In the genomic region with DNA sequence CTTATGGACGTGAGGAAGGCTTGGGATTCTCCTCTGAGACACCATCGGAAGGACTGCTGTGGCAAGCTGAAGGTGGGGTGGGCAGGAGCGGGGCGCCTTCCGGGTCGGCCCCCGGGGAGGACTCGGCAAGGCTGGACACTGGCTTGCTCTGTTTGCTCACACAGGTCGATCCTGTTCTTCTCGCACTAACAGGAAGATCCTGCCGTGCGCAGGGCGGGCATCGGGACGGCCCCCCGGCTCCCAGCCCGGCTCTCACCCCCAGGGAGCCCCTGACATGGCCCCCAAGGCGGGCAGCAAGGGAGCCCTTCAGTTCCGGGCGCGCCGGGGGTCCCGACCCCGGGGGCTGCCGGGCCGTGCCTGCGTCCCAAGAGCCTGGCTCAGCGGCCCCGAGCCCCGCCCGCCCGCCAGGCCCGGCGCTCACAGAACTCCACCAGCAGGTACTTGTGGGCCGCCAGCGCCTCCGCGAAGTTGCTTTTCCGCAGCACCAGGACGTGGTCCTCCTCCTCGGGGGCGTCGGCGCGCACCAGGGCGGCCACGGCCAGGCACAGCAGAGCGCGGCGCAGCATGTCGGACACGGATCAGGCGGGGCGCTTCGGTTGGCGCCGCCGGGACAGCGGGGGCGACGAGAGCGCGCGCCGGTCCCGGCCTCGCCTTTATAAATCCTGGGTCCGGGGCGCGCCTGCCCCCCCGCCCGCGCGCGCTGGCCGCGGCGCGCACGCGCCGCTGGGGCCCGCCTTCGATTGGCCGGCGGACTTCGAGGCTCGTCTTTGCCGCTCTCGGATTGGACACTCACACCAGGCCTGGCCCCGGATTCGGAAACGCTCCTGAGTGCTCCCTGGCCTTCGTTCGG, we compare ENCODE assay signal across 1 cellular context.
TF ChIP-seq lines count a peak whose summit lies in the region.

A gene (minus strand): TSS at position 630 of the 850 bp plus-strand sequence. CDS start 64 bp downstream, at position 566.

TF ChIP-seq in HepG2, 621 proteins besides CTCF, POLR2A, EP300 and RAD21 (continued from another document and continues in another):
- TF ChIP-seq, protein P1, sequence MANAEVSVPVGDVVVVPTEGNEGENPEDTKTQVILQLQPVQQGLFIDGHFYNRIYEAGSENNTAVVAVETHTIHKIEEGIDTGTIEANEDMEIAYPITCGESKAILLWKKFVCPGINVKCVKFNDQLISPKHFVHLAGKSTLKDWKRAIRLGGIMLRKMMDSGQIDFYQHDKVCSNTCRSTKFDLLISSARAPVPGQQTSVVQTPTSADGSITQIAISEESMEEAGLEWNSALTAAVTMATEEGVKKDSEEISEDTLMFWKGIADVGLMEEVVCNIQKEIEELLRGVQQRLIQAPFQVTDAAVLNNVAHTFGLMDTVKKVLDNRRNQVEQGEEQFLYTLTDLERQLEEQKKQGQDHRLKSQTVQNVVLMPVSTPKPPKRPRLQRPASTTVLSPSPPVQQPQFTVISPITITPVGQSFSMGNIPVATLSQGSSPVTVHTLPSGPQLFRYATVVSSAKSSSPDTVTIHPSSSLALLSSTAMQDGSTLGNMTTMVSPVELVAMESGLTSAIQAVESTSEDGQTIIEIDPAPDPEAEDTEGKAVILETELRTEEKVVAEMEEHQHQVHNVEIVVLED (CRISPR knock-in tag; IDR thresholded peaks at IDR 0.05; ENCODE audit: borderline replicate concordance), result no peak
- peak; percentile 23; the same call in 1 of the 2 replicates for TF ChIP-seq ZNF230 (CRISPR knock-in tag; IDR thresholded peaks at IDR 0.05)
- TF ChIP-seq ZNF589 (CRISPR knock-in tag; conservative IDR thresholded peaks at IDR 0.05), result no peak
- TF ChIP-seq ZMYM4 (CRISPR knock-in tag; IDR thresholded peaks at IDR 0.05), result peak; percentile 12; the same call in 1 of the 2 replicates
- TF ChIP-seq BHLHE40 (IDR thresholded peaks at IDR 0.05; ENCODE audit: low read length), result no peak; the same call in 1 of the 2 replicates
- TF ChIP-seq, protein P2, sequence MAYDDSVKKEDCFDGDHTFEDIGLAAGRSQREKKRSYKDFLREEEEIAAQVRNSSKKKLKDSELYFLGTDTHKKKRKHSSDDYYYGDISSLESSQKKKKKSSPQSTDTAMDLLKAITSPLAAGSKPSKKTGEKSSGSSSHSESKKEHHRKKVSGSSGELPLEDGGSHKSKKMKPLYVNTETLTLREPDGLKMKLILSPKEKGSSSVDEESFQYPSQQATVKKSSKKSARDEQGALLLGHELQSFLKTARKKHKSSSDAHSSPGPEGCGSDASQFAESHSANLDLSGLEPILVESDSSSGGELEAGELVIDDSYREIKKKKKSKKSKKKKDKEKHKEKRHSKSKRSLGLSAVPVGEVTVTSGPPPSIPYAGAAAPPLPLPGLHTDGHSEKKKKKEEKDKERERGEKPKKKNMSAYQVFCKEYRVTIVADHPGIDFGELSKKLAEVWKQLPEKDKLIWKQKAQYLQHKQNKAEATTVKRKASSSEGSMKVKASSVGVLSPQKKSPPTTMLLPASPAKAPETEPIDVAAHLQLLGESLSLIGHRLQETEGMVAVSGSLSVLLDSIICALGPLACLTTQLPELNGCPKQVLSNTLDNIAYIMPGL (CRISPR knock-in tag; IDR thresholded peaks at IDR 0.05; ENCODE audit: borderline replicate concordance in 1 of 2, low read depth in 1 of 2), result peak in 1 of 2 experiments; percentile 42; a peak in 2 of 4 replicates
- peak; percentile 81 for TF ChIP-seq ZNF547 (CRISPR knock-in tag; IDR thresholded peaks at IDR 0.05)
- peak; percentile 37; the same call in 1 of the 2 replicates for TF ChIP-seq ZNF329 (CRISPR knock-in tag; IDR thresholded peaks at IDR 0.05; ENCODE audit: low read depth)
- peak; percentile 80 for TF ChIP-seq PHF8 (CRISPR knock-in tag; IDR thresholded peaks at IDR 0.05)
- TF ChIP-seq KAT7 (CRISPR knock-in tag; IDR thresholded peaks at IDR 0.05; ENCODE audit: borderline replicate concordance), result peak; percentile 44; the same call in 1 of the 2 replicates
- TF ChIP-seq, protein P3, sequence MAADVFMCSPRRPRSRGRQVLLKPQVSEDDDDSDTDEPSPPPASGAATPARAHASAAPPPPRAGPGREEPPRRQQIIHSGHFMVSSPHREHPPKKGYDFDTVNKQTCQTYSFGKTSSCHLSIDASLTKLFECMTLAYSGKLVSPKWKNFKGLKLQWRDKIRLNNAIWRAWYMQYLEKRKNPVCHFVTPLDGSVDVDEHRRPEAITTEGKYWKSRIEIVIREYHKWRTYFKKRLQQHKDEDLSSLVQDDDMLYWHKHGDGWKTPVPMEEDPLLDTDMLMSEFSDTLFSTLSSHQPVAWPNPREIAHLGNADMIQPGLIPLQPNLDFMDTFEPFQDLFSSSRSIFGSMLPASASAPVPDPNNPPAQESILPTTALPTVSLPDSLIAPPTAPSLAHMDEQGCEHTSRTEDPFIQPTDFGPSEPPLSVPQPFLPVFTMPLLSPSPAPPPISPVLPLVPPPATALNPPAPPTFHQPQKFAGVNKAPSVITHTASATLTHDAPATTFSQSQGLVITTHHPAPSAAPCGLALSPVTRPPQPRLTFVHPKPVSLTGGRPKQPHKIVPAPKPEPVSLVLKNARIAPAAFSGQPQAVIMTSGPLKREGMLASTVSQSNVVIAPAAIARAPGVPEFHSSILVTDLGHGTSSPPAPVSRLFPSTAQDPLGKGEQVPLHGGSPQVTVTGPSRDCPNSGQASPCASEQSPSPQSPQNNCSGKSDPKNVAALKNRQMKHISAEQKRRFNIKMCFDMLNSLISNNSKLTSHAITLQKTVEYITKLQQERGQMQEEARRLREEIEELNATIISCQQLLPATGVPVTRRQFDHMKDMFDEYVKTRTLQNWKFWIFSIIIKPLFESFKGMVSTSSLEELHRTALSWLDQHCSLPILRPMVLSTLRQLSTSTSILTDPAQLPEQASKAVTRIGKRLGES (CRISPR knock-in tag; IDR thresholded peaks at IDR 0.05; ENCODE audit: borderline replicate concordance), result peak; percentile 74; the same call in 1 of the 2 replicates
- peak; percentile 66; the same call in 1 of the 2 replicates for TF ChIP-seq DNMT1 (CRISPR knock-in tag; IDR thresholded peaks at IDR 0.05)
- TF ChIP-seq, protein P4, sequence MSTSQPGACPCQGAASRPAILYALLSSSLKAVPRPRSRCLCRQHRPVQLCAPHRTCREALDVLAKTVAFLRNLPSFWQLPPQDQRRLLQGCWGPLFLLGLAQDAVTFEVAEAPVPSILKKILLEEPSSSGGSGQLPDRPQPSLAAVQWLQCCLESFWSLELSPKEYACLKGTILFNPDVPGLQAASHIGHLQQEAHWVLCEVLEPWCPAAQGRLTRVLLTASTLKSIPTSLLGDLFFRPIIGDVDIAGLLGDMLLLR (CRISPR knock-in tag; IDR thresholded peaks at IDR 0.05), result 0 out of 2 replicates have a peak, but pooled peaks have one; percentile 56
- TF ChIP-seq NFIB (CRISPR knock-in tag; IDR thresholded peaks at IDR 0.05; ENCODE audit: borderline replicate concordance), result no peak
- TF ChIP-seq FOSL1 (CRISPR knock-in tag; IDR thresholded peaks at IDR 0.05; ENCODE audit: borderline replicate concordance), result no peak
- TF ChIP-seq GATA4 (IDR thresholded peaks at IDR 0.05; ENCODE audit: borderline replicate concordance, low read depth), result peak; percentile 71; the same call in 1 of the 2 replicates
- TF ChIP-seq IRX3 (CRISPR knock-in tag; IDR thresholded peaks at IDR 0.05; ENCODE audit: borderline replicate concordance, low read depth), result 0 out of 2 replicates have a peak, but pooled peaks have one; percentile 85
- TF ChIP-seq, protein P5, sequence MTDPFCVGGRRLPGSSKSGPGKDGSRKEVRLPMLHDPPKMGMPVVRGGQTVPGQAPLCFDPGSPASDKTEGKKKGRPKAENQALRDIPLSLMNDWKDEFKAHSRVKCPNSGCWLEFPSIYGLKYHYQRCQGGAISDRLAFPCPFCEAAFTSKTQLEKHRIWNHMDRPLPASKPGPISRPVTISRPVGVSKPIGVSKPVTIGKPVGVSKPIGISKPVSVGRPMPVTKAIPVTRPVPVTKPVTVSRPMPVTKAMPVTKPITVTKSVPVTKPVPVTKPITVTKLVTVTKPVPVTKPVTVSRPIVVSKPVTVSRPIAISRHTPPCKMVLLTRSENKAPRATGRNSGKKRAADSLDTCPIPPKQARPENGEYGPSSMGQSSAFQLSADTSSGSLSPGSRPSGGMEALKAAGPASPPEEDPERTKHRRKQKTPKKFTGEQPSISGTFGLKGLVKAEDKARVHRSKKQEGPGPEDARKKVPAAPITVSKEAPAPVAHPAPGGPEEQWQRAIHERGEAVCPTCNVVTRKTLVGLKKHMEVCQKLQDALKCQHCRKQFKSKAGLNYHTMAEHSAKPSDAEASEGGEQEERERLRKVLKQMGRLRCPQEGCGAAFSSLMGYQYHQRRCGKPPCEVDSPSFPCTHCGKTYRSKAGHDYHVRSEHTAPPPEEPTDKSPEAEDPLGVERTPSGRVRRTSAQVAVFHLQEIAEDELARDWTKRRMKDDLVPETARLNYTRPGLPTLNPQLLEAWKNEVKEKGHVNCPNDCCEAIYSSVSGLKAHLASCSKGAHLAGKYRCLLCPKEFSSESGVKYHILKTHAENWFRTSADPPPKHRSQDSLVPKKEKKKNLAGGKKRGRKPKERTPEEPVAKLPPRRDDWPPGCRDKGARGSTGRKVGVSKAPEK (CRISPR knock-in tag; IDR thresholded peaks at IDR 0.05; ENCODE audit: borderline replicate concordance), result peak; percentile 82; the same call in 1 of the 2 replicates
- TF ChIP-seq ZNF839 (CRISPR knock-in tag; IDR thresholded peaks at IDR 0.05; ENCODE audit: borderline replicate concordance), result peak; percentile 1; the same call in 1 of the 2 replicates
- TF ChIP-seq ZFYVE20 (CRISPR knock-in tag; IDR thresholded peaks at IDR 0.05; ENCODE audit: borderline replicate concordance, low read depth), result peak; percentile 91; the same call in 1 of the 2 replicates
- 0 out of 2 replicates have a peak, but pooled peaks have one; percentile 30 for TF ChIP-seq GFI1 (CRISPR knock-in tag; IDR thresholded peaks at IDR 0.05; ENCODE audit: borderline replicate concordance)
- TF ChIP-seq KDM5B (CRISPR knock-in tag; IDR thresholded peaks at IDR 0.05; ENCODE audit: borderline replicate concordance), result no peak
- no peak for TF ChIP-seq RBAK (CRISPR knock-in tag; IDR thresholded peaks at IDR 0.05)
- TF ChIP-seq SSRP1 (CRISPR knock-in tag; IDR thresholded peaks at IDR 0.05), result no peak
- no peak; the same call in 1 of the 2 replicates for TF ChIP-seq GPN1 (CRISPR knock-in tag; IDR thresholded peaks at IDR 0.05; ENCODE audit: borderline replicate concordance)
- TF ChIP-seq NR2F6 (IDR thresholded peaks at IDR 0.05), result no peak
- TF ChIP-seq NR2F6 (CRISPR knock-in tag; IDR thresholded peaks at IDR 0.05), result no peak
- 0 out of 2 replicates have a peak, but pooled peaks have one; percentile 33 for TF ChIP-seq TSC22D2 (CRISPR knock-in tag; IDR thresholded peaks at IDR 0.05; ENCODE audit: borderline replicate concordance)
- TF ChIP-seq NRL (CRISPR knock-in tag; IDR thresholded peaks at IDR 0.05; ENCODE audit: borderline replicate concordance), result 0 out of 2 replicates have a peak, but pooled peaks have one; percentile 1
- TF ChIP-seq TBP (CRISPR knock-in tag; IDR thresholded peaks at IDR 0.05), result 0 out of 2 replicates have a peak, but pooled peaks have one; percentile 71
- no peak for TF ChIP-seq ELF4 (CRISPR knock-in tag; IDR thresholded peaks at IDR 0.05; ENCODE audit: borderline replicate concordance)
- TF ChIP-seq, protein P6, sequence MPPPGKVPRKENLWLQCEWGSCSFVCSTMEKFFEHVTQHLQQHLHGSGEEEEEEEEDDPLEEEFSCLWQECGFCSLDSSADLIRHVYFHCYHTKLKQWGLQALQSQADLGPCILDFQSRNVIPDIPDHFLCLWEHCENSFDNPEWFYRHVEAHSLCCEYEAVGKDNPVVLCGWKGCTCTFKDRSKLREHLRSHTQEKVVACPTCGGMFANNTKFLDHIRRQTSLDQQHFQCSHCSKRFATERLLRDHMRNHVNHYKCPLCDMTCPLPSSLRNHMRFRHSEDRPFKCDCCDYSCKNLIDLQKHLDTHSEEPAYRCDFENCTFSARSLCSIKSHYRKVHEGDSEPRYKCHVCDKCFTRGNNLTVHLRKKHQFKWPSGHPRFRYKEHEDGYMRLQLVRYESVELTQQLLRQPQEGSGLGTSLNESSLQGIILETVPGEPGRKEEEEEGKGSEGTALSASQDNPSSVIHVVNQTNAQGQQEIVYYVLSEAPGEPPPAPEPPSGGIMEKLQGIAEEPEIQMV (CRISPR knock-in tag; IDR thresholded peaks at IDR 0.05; ENCODE audit: low read depth), result 0 out of 2 replicates have a peak, but pooled peaks have one; percentile 7
- peak; percentile 78 for TF ChIP-seq ZFX (CRISPR knock-in tag; IDR thresholded peaks at IDR 0.05; ENCODE audit: low read depth)
- no peak for TF ChIP-seq ZNF30 (CRISPR knock-in tag; IDR thresholded peaks at IDR 0.05)
- TF ChIP-seq ZNF788 (CRISPR knock-in tag; IDR thresholded peaks at IDR 0.05; ENCODE audit: borderline replicate concordance), result peak; percentile 27; the same call in 1 of the 2 replicates
- TF ChIP-seq, protein P7, sequence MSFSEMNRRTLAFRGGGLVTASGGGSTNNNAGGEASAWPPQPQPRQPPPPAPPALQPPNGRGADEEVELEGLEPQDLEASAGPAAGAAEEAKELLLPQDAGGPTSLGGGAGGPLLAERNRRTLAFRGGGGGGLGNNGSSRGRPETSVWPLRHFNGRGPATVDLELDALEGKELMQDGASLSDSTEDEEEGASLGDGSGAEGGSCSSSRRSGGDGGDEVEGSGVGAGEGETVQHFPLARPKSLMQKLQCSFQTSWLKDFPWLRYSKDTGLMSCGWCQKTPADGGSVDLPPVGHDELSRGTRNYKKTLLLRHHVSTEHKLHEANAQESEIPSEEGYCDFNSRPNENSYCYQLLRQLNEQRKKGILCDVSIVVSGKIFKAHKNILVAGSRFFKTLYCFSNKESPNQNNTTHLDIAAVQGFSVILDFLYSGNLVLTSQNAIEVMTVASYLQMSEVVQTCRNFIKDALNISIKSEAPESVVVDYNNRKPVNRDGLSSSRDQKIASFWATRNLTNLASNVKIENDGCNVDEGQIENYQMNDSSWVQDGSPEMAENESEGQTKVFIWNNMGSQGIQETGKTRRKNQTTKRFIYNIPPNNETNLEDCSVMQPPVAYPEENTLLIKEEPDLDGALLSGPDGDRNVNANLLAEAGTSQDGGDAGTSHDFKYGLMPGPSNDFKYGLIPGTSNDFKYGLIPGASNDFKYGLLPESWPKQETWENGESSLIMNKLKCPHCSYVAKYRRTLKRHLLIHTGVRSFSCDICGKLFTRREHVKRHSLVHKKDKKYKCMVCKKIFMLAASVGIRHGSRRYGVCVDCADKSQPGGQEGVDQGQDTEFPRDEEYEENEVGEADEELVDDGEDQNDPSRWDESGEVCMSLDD (CRISPR knock-in tag; IDR thresholded peaks at IDR 0.05; ENCODE audit: borderline replicate concordance), result peak; percentile 13; the same call in 1 of the 2 replicates
- TF ChIP-seq ZFY (CRISPR knock-in tag; IDR thresholded peaks at IDR 0.05), result peak; percentile 83
- no peak; the same call in 1 of the 2 replicates for TF ChIP-seq ARNTL (CRISPR knock-in tag; IDR thresholded peaks at IDR 0.05)
- 0 out of 2 replicates have a peak, but pooled peaks have one; percentile 58 for TF ChIP-seq ZNF713 (CRISPR knock-in tag; IDR thresholded peaks at IDR 0.05)
- TF ChIP-seq ZNF724P (CRISPR knock-in tag; IDR thresholded peaks at IDR 0.05; ENCODE audit: borderline replicate concordance), result 0 out of 2 replicates have a peak, but pooled peaks have one; percentile 60
- TF ChIP-seq ZNF543 (CRISPR knock-in tag; IDR thresholded peaks at IDR 0.05), result 0 out of 2 replicates have a peak, but pooled peaks have one; percentile 72
- peak; percentile 74; the same call in 1 of the 2 replicates for TF ChIP-seq MTA1 (CRISPR knock-in tag; IDR thresholded peaks at IDR 0.05; ENCODE audit: borderline replicate concordance)
- 0 out of 2 replicates have a peak, but pooled peaks have one; percentile 5 for TF ChIP-seq ESRRA (CRISPR knock-in tag; IDR thresholded peaks at IDR 0.05; ENCODE audit: low read depth)
